In the genomic region with DNA sequence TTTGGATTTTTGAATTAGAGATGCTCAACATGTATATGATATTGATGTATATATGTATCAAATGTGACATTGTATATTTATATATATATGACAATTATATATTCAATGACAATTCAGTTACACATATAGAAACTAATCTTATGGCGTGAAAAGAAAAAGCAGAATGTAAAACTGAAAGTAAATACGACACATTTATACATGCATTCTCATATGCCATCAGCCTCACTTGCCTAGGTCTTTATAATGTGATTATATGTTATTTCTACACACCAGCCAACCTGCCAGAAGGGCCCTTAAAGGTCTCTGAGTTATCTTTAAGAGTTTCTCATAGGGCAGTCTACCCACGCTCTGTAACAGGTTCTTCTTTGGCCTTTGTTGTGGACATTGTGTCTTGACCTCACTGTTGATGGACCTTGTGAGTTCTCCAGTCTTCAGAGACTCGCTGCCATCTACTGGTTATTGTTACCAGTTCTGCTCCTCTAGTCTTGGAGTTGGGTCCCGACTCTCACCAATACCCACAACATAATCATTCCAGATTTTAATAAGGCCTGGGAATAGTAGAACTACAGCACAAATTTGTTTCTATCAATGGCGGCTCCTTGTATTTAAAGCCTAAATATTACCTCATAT, we compare ENCODE assay signal across 9 cellular contexts.
DNase-seq lines count a peak whose midpoint lies in the region; ATAC-seq and TF ChIP-seq lines count a peak whose summit lies in the region.
"Had no signal": no experiment of that assay in that cellular context is flagged by ENCODE, and none has a peak within 500 bp of the region (broad histone marks: within the 10 kb centered on the region; RNA-seq: fewer than 3 reads in every experiment).

No MANE protein-coding gene starts in this region.

- H3K27me3 Mint-ChIP-seq in activated naive CD8-positive, alpha-beta T cell treated with anti-CD3 and anti-CD28 coated beads for 36 hours, result no peaks in the 10 kb centered on the region
- no peaks in the 10 kb centered on the region for H3K27me3 Mint-ChIP-seq in naive thymus-derived CD8-positive, alpha-beta T cell
- H3K27me3 Mint-ChIP-seq: naive B cell had no signal

- no peak overlapping the region for H2BK120ac ChIP-seq in mesendoderm (ENCODE audit: low read depth, low read length)

- DNase-seq in H7 (peak; percentile 6), cardiac fibroblast (ENCODE audit: low read depth in 2 of 2) (peak; percentile 51 to 56), mesendoderm (peak; percentile 76), NOMO-1 treated with DMSO at 0.1 percent for 48 hours (lab: John Stamatoyannopoulos, UW; ENCODE audit: unreplicated experiment) (no peak)
- DNase-seq in activated naive CD8-positive, alpha-beta T cell treated with anti-CD3 and anti-CD28 coated beads for 36 hours, result no peak
- DNase-seq in naive thymus-derived CD8-positive, alpha-beta T cell, result no peak
- DNase-seq: naive B cell had no signal

- 0 out of 2 replicates have a peak overlapping the region, but pooled peaks have one; percentile 37 for H2AFZ ChIP-seq in Loucy (ENCODE audit: low read length)

- TF ChIP-seq CTCF in GM12873 (IDR thresholded peaks at IDR 0.05; ENCODE audit: insufficient read depth, low read depth, low read length, missing control alignments) (peak; percentile 60), Loucy (conservative IDR thresholded peaks at IDR 0.05; ENCODE audit: low read length) (peak; percentile 64), cardiac fibroblast (IDR thresholded peaks at IDR 0.05; ENCODE audit: low read depth, low read length) (peak; percentile 26)

- H3K9me2 ChIP-seq in Loucy (replicated peaks; ENCODE audit: low read depth, low read length), result no peaks in the 10 kb centered on the region

- no peak overlapping the region for H4K8ac ChIP-seq in mesendoderm (ENCODE audit: low read depth, low read length)

- ATAC-seq in naive thymus-derived CD8-positive, alpha-beta T cell, result no peak

- H3K4me1 Mint-ChIP-seq in activated naive CD8-positive, alpha-beta T cell treated with anti-CD3 and anti-CD28 coated beads for 36 hours, result peaks cover 3% of the 10 kb centered on the region
- peaks cover 0 to 4% (median 0%) of the 10 kb centered on the region in 4 donors for H3K4me1 Mint-ChIP-seq in naive thymus-derived CD8-positive, alpha-beta T cell

- no peaks in the 10 kb centered on the region for H3F3A ChIP-seq in Loucy (ENCODE audit: low read depth)

- no peak overlapping the region for H3K4me3 ChIP-seq in H7 (ENCODE audit: insufficient read depth, low read depth, low read length)
- peak overlapping the region; percentile 28 for H3K4me3 ChIP-seq in Loucy (ENCODE audit: low read length, poor library complexity, severe bottlenecking)
- H3K4me3 ChIP-seq in cardiac fibroblast (replicated peaks in 1 of 2; ENCODE audit: low read depth in 2 of 2, low read length in 2 of 2), result no peak overlapping the region
- H3K4me3 ChIP-seq in mesendoderm (ENCODE audit: low read length), result no peak overlapping the region

- no peaks in the 10 kb centered on the region for H3K9me3 Mint-ChIP-seq in activated naive CD8-positive, alpha-beta T cell treated with anti-CD3 and anti-CD28 coated beads for 36 hours
- peaks cover 0 to 21% (median 5%) of the 10 kb centered on the region in 9 donors for H3K9me3 Mint-ChIP-seq in naive thymus-derived CD8-positive, alpha-beta T cell

- H2AK5ac ChIP-seq in mesendoderm (ENCODE audit: low read length), result no peak overlapping the region

- no peak overlapping the region for H2BK15ac ChIP-seq in mesendoderm (replicated peaks; ENCODE audit: low read depth)

- no peaks in the 10 kb centered on the region for H3K27me3 ChIP-seq in H7 (ENCODE audit: control insufficient read depth, insufficient read depth, low read length)
- H3K27me3 ChIP-seq in Loucy (ENCODE audit: insufficient read depth, low read length, poor library complexity, severe bottlenecking), result no peaks in the 10 kb centered on the region
- H3K27me3 ChIP-seq in mesendoderm (ENCODE audit: insufficient read depth, low read length, poor library complexity), result no peaks in the 10 kb centered on the region

- no peak overlapping the region for H3K9ac ChIP-seq in Loucy (ENCODE audit: low read depth, low read length, poor library complexity, severe bottlenecking)
- no peak overlapping the region for H3K9ac ChIP-seq in mesendoderm (ENCODE audit: low read length)

- H3K4ac ChIP-seq in mesendoderm (ENCODE audit: low read depth, low read length), result no peak overlapping the region

- H3K79me2 ChIP-seq in Loucy (ENCODE audit: insufficient read depth, low read length) (no peaks in the 10 kb centered on the region), mesendoderm (ENCODE audit: control insufficient read depth, insufficient read depth, low read length) (no peaks in the 10 kb centered on the region)

- no peak overlapping the region for H2BK5ac ChIP-seq in mesendoderm (ENCODE audit: low read length)

- H4K5ac ChIP-seq in mesendoderm (ENCODE audit: low read length), result no peak overlapping the region

- H3K4me2 ChIP-seq in Loucy (ENCODE audit: low read depth, low read length, poor library complexity, severe bottlenecking) (peak overlapping the region; percentile 18), mesendoderm (ENCODE audit: low read length) (no peak overlapping the region)

- no peak overlapping the region for H3K4me3 Mint-ChIP-seq in activated naive CD8-positive, alpha-beta T cell treated with anti-CD3 and anti-CD28 coated beads for 36 hours
- no peak overlapping the region for H3K4me3 Mint-ChIP-seq in naive thymus-derived CD8-positive, alpha-beta T cell

- no peaks in the 10 kb centered on the region for H3K9me3 ChIP-seq in Loucy (ENCODE audit: insufficient read depth, low read depth, low read length)

- no peak overlapping the region for H3K27ac ChIP-seq in mesendoderm (ENCODE audit: low read depth, low read length)

- no peak overlapping the region for H3K23ac ChIP-seq in mesendoderm (ENCODE audit: low read length)

- no peak overlapping the region for H3K27ac Mint-ChIP-seq in activated naive CD8-positive, alpha-beta T cell treated with anti-CD3 and anti-CD28 coated beads for 36 hours
- H3K27ac Mint-ChIP-seq in naive thymus-derived CD8-positive, alpha-beta T cell, result no peak overlapping the region
- H3K27ac Mint-ChIP-seq: naive B cell had no signal

- WGBS in mesendoderm (ENCODE audit: extremely low coverage, insufficient coverage, low lambda C conversion rate), result no CpG with 5 or more reads among the region's 6 CpGs

- H3K56ac ChIP-seq in mesendoderm (ENCODE audit: low read length), result no peak overlapping the region

- no peak overlapping the region for H3K18ac ChIP-seq in mesendoderm (ENCODE audit: low read length)

- POLR2A ChIA-PET in naive thymus-derived CD8-positive, alpha-beta T cell (lab: Charles Lee), result no interaction called here

- no peaks in the 10 kb centered on the region for H3K79me1 ChIP-seq in mesendoderm (ENCODE audit: low read length)

- no peaks in the 10 kb centered on the region for H3K36me3 Mint-ChIP-seq in activated naive CD8-positive, alpha-beta T cell treated with anti-CD3 and anti-CD28 coated beads for 36 hours
- H3K36me3 Mint-ChIP-seq in naive thymus-derived CD8-positive, alpha-beta T cell, result no peaks in the 10 kb centered on the region

- H4K20me1 ChIP-seq in Loucy (ENCODE audit: insufficient read depth, low read length, poor library complexity, severe bottlenecking), result no peaks in the 10 kb centered on the region

- H3K36me3 ChIP-seq in H7 (replicated peaks; ENCODE audit: control insufficient read depth, insufficient read depth, low read length) (no peaks in the 10 kb centered on the region), Loucy (ENCODE audit: insufficient read depth, low read length) (no peaks in the 10 kb centered on the region), mesendoderm (ENCODE audit: control insufficient read depth, insufficient read depth, low read length) (no peaks in the 10 kb centered on the region)

- H3K4me1 ChIP-seq in Loucy (ENCODE audit: insufficient read depth, low read length, poor library complexity, severe bottlenecking) (no peaks in the 10 kb centered on the region), mesendoderm (ENCODE audit: control insufficient read depth, low read depth, low read length) (no peaks in the 10 kb centered on the region)

Comparison
In these comparisons a context has a peak if more than half of its experiments do, and no peak if none do; other contexts are left out.
1. DNase-seq: peak in H7 (single experiment), cardiac fibroblast (2 of 2) and mesendoderm (single experiment); none in activated naive CD8-positive, alpha-beta T cell treated with anti-CD3 and anti-CD28 coated beads for 36 hours (single experiment), NOMO-1 treated with DMSO at 0.1 percent for 48 hours (single experiment) and naive thymus-derived CD8-positive, alpha-beta T cell (0 of 10).
2. Peak in every context shown above with its lines, with median percentiles within 50 percentile points of each other: CTCF ChIP-seq.